In genomic region chr7:154852205-154852604, GRCh38 we compare ENCODE assay signal across 19 cellular contexts.
"Had no signal": no experiment of that assay in that cellular context is flagged by ENCODE, and none has a peak within 500 bp of the region (broad histone marks: within the 10 kb centered on the region; RNA-seq: fewer than 3 reads in every experiment).

No MANE protein-coding gene starts in this region.

- H3K27ac ChIP-seq: left ventricle myocardium inferior, neural progenitor cell, neutrophil, parathyroid adenoma, psoas muscle, right lobe of liver, skin epidermis, tibial nerve had no signal

- H3K4me2 ChIP-seq: neural progenitor cell had no signal

- H3K36me3 ChIP-seq: left ventricle myocardium inferior, neural progenitor cell, neutrophil, right lobe of liver, tibial nerve had no signal

- H3K27me3 ChIP-seq: neural progenitor cell, neutrophil, right lobe of liver, tibial nerve had no signal

- H3K4me1 ChIP-seq: left ventricle myocardium inferior, neural progenitor cell, parathyroid adenoma, psoas muscle, right lobe of liver, tibial nerve had no signal

- H2AFZ ChIP-seq: neural progenitor cell, parathyroid adenoma had no signal

- H3K9me3 ChIP-seq: neutrophil, psoas muscle, right lobe of liver had no signal

- H3K4me3 ChIP-seq: left ventricle myocardium inferior, lung, neural progenitor cell, psoas muscle, right lobe of liver, skin epidermis, tibial nerve had no signal

- H3K79me2 ChIP-seq: parathyroid adenoma had no signal

- ATAC-seq: natural killer cell; psoas muscle; right lobe of liver; stimulated activated effector memory CD8-positive, alpha-beta T cell treated with anti-CD3 and anti-CD28 coated beads, Interleukin-12 subunit alpha, Interleukin-12 subunit beta, amount 100 ng/mL, for 72 hours had no signal

- DNase-seq: hypothalamus; immature natural killer cell; left ventricle myocardium inferior; mesendoderm; naive B cell; natural killer cell; nephron progenitor cell; occipital lobe; psoas muscle; right lobe of liver; stimulated activated CD4-positive, alpha-beta T cell treated with anti-CD3 and anti-CD28 coated beads, Interleukin-4, amount 100 ng/mL, for 24 hours; stimulated activated naive CD4-positive, alpha-beta T cell had no signal
